In genomic region chr19:35716985-35717664, GRCh38 we compare ENCODE assay signal across 8 cellular contexts. TPM values are rescaled to one million over a fixed set of nuclear protein-coding genes. Genes with fewer than 3 reads are reported as not detected.
DNase-seq lines count a peak whose midpoint lies in the region; ATAC-seq and TF ChIP-seq lines count a peak whose summit lies in the region.

No MANE protein-coding gene starts in this region.

- H3K9me3 ChIP-seq in Panc1 (ENCODE audit: control insufficient read depth, insufficient read depth, low read depth, low read length): no peaks in the 10 kb centered on the region

- in situ Hi-C loops in Panc1 (cut with HindIII; ENCODE audit: low pct_unique_long_range_greater_than_20kb, low sequenced_read_pairs): no loop called here

- peaks cover 16% of the 10 kb centered on the region for H3K4me1 ChIP-seq in Panc1 (ENCODE audit: control insufficient read depth, insufficient read depth, low read length)

- TF ChIP-seq CTCF in Panc1 (IDR thresholded peaks at IDR 0.05): peak; percentile 100

- peaks cover 29 to 50% (median 34%) of the 10 kb centered on the region in 3 donors for H3K4me1 Mint-ChIP-seq in IgD-negative memory B cell
- H3K4me1 Mint-ChIP-seq in activated T-helper 1 cell treated with anti-CD3 and anti-CD28 coated beads, Interleukin-12 subunit alpha, Interleukin-12 subunit beta, Interleukin-2, Interleukin-4 antibody, amounts not matched to agents 30 ng/mL and 10 ng/mL and 1 ng/mL, durations not matched to agents 14 hours and 24 hours and 36 hours (ENCODE audit: low read depth): peaks cover 49% of the 10 kb centered on the region
- H3K4me1 Mint-ChIP-seq in naive thymus-derived CD8-positive, alpha-beta T cell: peaks cover 41 to 73% (median 64%) of the 10 kb centered on the region in 4 donors
- peaks cover 56 to 80% of the 10 kb centered on the region in 2 donors for H3K4me1 Mint-ChIP-seq in stimulated activated naive B cell treated with anti-CD40 and anti-IgM and Interleukin-4, amounts not matched to agents 10 μg/mL and 1 μg/mL and 100 μg/mL, for 72 hours

- no peaks in the 10 kb centered on the region for H3K27me3 Mint-ChIP-seq in IgD-negative memory B cell
- no peaks in the 10 kb centered on the region for H3K27me3 Mint-ChIP-seq in activated T-helper 1 cell treated with anti-CD3 and anti-CD28 coated beads, Interleukin-12 subunit alpha, Interleukin-12 subunit beta, Interleukin-2, Interleukin-4 antibody, amounts not matched to agents 30 ng/mL and 10 ng/mL and 1 ng/mL, durations not matched to agents 14 hours and 24 hours and 36 hours (ENCODE audit: insufficient read depth)
- H3K27me3 Mint-ChIP-seq in naive thymus-derived CD8-positive, alpha-beta T cell: no peaks in the 10 kb centered on the region
- no peaks in the 10 kb centered on the region for H3K27me3 Mint-ChIP-seq in stimulated activated naive B cell treated with anti-CD40 and anti-IgM and Interleukin-4, amounts not matched to agents 10 μg/mL and 1 μg/mL and 100 μg/mL, for 72 hours

- ATAC-seq in GM21528 (IDR thresholded peaks at IDR 0.05; ENCODE audit: low FRiP score, unreplicated experiment) (peak; percentile 60), Panc1 (peak; percentile 92)
- peak; percentile 83 to 85 for ATAC-seq in naive thymus-derived CD8-positive, alpha-beta T cell
- ATAC-seq in stimulated activated naive B cell treated with anti-CD40 and anti-IgM and Interleukin-4, amounts not matched to agents 10 μg/mL and 1 μg/mL and 100 μg/mL, for 72 hours (replicated peaks): peak; percentile 76 to 82

- POLR2A ChIA-PET in Panc1 (lab: Charles Lee): no interaction called here
- POLR2A ChIA-PET in naive thymus-derived CD8-positive, alpha-beta T cell (lab: Charles Lee): interaction anchor here (0.8 to 3.0 kb wide), 5 partner anchors 15 to 31 kb away, joined by 3 to 29 read pairs (median 4); partner anchors contain the start of genes IGFLR1 and LIN37

- no peaks in the 10 kb centered on the region for H3K9me3 Mint-ChIP-seq in IgD-negative memory B cell
- no peaks in the 10 kb centered on the region for H3K9me3 Mint-ChIP-seq in activated T-helper 1 cell treated with anti-CD3 and anti-CD28 coated beads, Interleukin-12 subunit alpha, Interleukin-12 subunit beta, Interleukin-2, Interleukin-4 antibody, amounts not matched to agents 30 ng/mL and 10 ng/mL and 1 ng/mL, durations not matched to agents 14 hours and 24 hours and 36 hours
- no peaks in the 10 kb centered on the region for H3K9me3 Mint-ChIP-seq in naive thymus-derived CD8-positive, alpha-beta T cell
- H3K9me3 Mint-ChIP-seq in stimulated activated naive B cell treated with anti-CD40 and anti-IgM and Interleukin-4, amounts not matched to agents 10 μg/mL and 1 μg/mL and 100 μg/mL, for 72 hours: no peaks in the 10 kb centered on the region

- intact Hi-C loops in Panc1 (cut with micrococcal nuclease; ENCODE audit: unreplicated experiment): loop anchor here (2.0 to 10.0 kb wide), 2 partner anchors 22 to 162 kb away; no protein-coding TSS in a partner anchor
- intact Hi-C loops in activated T-helper 1 cell treated with anti-CD3 and anti-CD28 coated beads, Interleukin-12 subunit alpha, Interleukin-12 subunit beta, Interleukin-2, Interleukin-4 antibody, amounts not matched to agents 30 ng/mL and 10 ng/mL and 1 ng/mL, durations not matched to agents 14 hours and 24 hours and 36 hours (cut with micrococcal nuclease): loop anchor here (1.0 to 5.0 kb wide), 15 partner anchors 15 to 398 kb away; partner anchors contain the start of genes ALKBH6, ARHGAP33, COX6B1 and NFKBID

- H3K27me3 ChIP-seq in Panc1 (ENCODE audit: control insufficient read depth, insufficient read depth, low read length): no peaks in the 10 kb centered on the region

- H3K4me3 Mint-ChIP-seq in IgD-negative memory B cell: peak overlapping the region; percentile 79 to 99 (median 95)
- H3K4me3 Mint-ChIP-seq in activated T-helper 1 cell treated with anti-CD3 and anti-CD28 coated beads, Interleukin-12 subunit alpha, Interleukin-12 subunit beta, Interleukin-2, Interleukin-4 antibody, amounts not matched to agents 30 ng/mL and 10 ng/mL and 1 ng/mL, durations not matched to agents 14 hours and 24 hours and 36 hours: peak overlapping the region; percentile 99
- peak overlapping the region; percentile 89 to 99 (median 94) for H3K4me3 Mint-ChIP-seq in naive thymus-derived CD8-positive, alpha-beta T cell
- H3K4me3 Mint-ChIP-seq in stimulated activated naive B cell treated with anti-CD40 and anti-IgM and Interleukin-4, amounts not matched to agents 10 μg/mL and 1 μg/mL and 100 μg/mL, for 72 hours: peak overlapping the region; percentile 88 to 97

- peak overlapping the region; percentile 89 for H3K27ac ChIP-seq in Panc1 (ENCODE audit: low read length)

- DNase-seq in DMS 273 (lab: John Stamatoyannopoulos, UW; ENCODE audit: unreplicated experiment): peak; percentile 99
- peak; percentile 77 for DNase-seq in Panc1 (ENCODE audit: low read depth, low spot score)
- peak; percentile 97 for DNase-seq in activated T-helper 1 cell treated with anti-CD3 and anti-CD28 coated beads, Interleukin-12 subunit alpha, Interleukin-12 subunit beta, Interleukin-2, Interleukin-4 antibody, amounts not matched to agents 30 ng/mL and 10 ng/mL and 1 ng/mL, durations not matched to agents 14 hours and 24 hours and 36 hours (ENCODE audit: low spot score)
- peak; percentile 81 for DNase-seq in fibroblast of gingiva (ENCODE audit: low read depth)
- peak; percentile 73 to 99 (median 96) for DNase-seq in naive thymus-derived CD8-positive, alpha-beta T cell
- peak; percentile 74 for DNase-seq in stimulated activated naive B cell treated with anti-CD40 and anti-IgM and Interleukin-4, amounts not matched to agents 10 μg/mL and 1 μg/mL and 100 μg/mL, for 72 hours

- peak overlapping the region; percentile 90 to 98 (median 97) for H3K27ac Mint-ChIP-seq in IgD-negative memory B cell
- peak overlapping the region; percentile 98 for H3K27ac Mint-ChIP-seq in activated T-helper 1 cell treated with anti-CD3 and anti-CD28 coated beads, Interleukin-12 subunit alpha, Interleukin-12 subunit beta, Interleukin-2, Interleukin-4 antibody, amounts not matched to agents 30 ng/mL and 10 ng/mL and 1 ng/mL, durations not matched to agents 14 hours and 24 hours and 36 hours
- peak overlapping the region; percentile 89 to 97 (median 94) for H3K27ac Mint-ChIP-seq in naive thymus-derived CD8-positive, alpha-beta T cell
- H3K27ac Mint-ChIP-seq in stimulated activated naive B cell treated with anti-CD40 and anti-IgM and Interleukin-4, amounts not matched to agents 10 μg/mL and 1 μg/mL and 100 μg/mL, for 72 hours: peak overlapping the region; percentile 93

- peaks cover 4% of the 10 kb centered on the region; the same call in 1 of the 2 replicates for H3K36me3 ChIP-seq in Panc1 (ENCODE audit: control insufficient read depth, insufficient read depth, low read length)

- CTCF ChIA-PET in Panc1 (lab: Charles Lee): no interaction called here

- peak overlapping the region; percentile 73 to 87 for H3K4me3 ChIP-seq in Panc1 (ENCODE audit: low read depth in 2 of 2, low read length in 2 of 2)

- BruUV-seq in Panc1 (replicated peaks; lab: Mats Ljungman, UMichigan): no TSS peak

- no peaks in the 10 kb centered on the region for H3K36me3 Mint-ChIP-seq in IgD-negative memory B cell
- peaks cover 41% of the 10 kb centered on the region for H3K36me3 Mint-ChIP-seq in activated T-helper 1 cell treated with anti-CD3 and anti-CD28 coated beads, Interleukin-12 subunit alpha, Interleukin-12 subunit beta, Interleukin-2, Interleukin-4 antibody, amounts not matched to agents 30 ng/mL and 10 ng/mL and 1 ng/mL, durations not matched to agents 14 hours and 24 hours and 36 hours (ENCODE audit: low read depth)
- peaks cover 0 to 18% (median 0%) of the 10 kb centered on the region in 3 donors for H3K36me3 Mint-ChIP-seq in naive thymus-derived CD8-positive, alpha-beta T cell
- H3K36me3 Mint-ChIP-seq in stimulated activated naive B cell treated with anti-CD40 and anti-IgM and Interleukin-4, amounts not matched to agents 10 μg/mL and 1 μg/mL and 100 μg/mL, for 72 hours: peaks cover 35 to 57% of the 10 kb centered on the region in 2 donors

RNA-seq across cellular contexts. Expression of gene KMT2B, which starts 0.7 kb away (rescaled TPM):
- 2.7 TPM for polyA plus RNA-seq in IgD-negative memory B cell
- total RNA-seq in Panc1 (2021; ENCODE audit: unreplicated experiment): 68.8 TPM
- 73.8 TPM for polyA plus RNA-seq in Panc1 (2012; ENCODE audit: insufficient read length)
- total RNA-seq in activated T-helper 1 cell treated with anti-CD3 and anti-CD28 coated beads, Interleukin-12 subunit alpha, Interleukin-12 subunit beta, Interleukin-2, Interleukin-4 antibody, amounts not matched to agents 30 ng/mL and 10 ng/mL and 1 ng/mL, durations not matched to agents 14 hours and 24 hours and 36 hours: 61.9 and 65.2 TPM in 2 replicates
- 10 to 100 TPM; 73.9 to 79.2 TPM for total RNA-seq in naive thymus-derived CD8-positive, alpha-beta T cell
- polyA plus RNA-seq in naive thymus-derived CD8-positive, alpha-beta T cell: 1 to 10 TPM in 1 of 3 donors, under 1 TPM in 2; 0.60 to 2.8 (median 0.83) TPM

RNA-seq across cellular contexts. Expression of gene ZBTB32, which starts 12.8 kb away (rescaled TPM):
- 31.6 TPM for polyA plus RNA-seq in IgD-negative memory B cell
- not detected for total RNA-seq in Panc1 (2021; ENCODE audit: unreplicated experiment)
- polyA plus RNA-seq in Panc1 (2012; ENCODE audit: insufficient read length): 0.53 TPM
- total RNA-seq in activated T-helper 1 cell treated with anti-CD3 and anti-CD28 coated beads, Interleukin-12 subunit alpha, Interleukin-12 subunit beta, Interleukin-2, Interleukin-4 antibody, amounts not matched to agents 30 ng/mL and 10 ng/mL and 1 ng/mL, durations not matched to agents 14 hours and 24 hours and 36 hours: 126 TPM in 2 replicates
- under 1 TPM; 0.21 to 0.36 TPM for total RNA-seq in naive thymus-derived CD8-positive, alpha-beta T cell
- under 1 TPM; 0.15 to 0.68 (median 0.43) TPM for polyA plus RNA-seq in naive thymus-derived CD8-positive, alpha-beta T cell

RNA-seq across cellular contexts. Expression of gene IGFLR1, which starts 25.1 kb away (rescaled TPM):
- polyA plus RNA-seq in IgD-negative memory B cell: 140 TPM
- 12.5 TPM for total RNA-seq in Panc1 (2021; ENCODE audit: unreplicated experiment)
- 7.4 TPM for polyA plus RNA-seq in Panc1 (2012; ENCODE audit: insufficient read length)
- total RNA-seq in activated T-helper 1 cell treated with anti-CD3 and anti-CD28 coated beads, Interleukin-12 subunit alpha, Interleukin-12 subunit beta, Interleukin-2, Interleukin-4 antibody, amounts not matched to agents 30 ng/mL and 10 ng/mL and 1 ng/mL, durations not matched to agents 14 hours and 24 hours and 36 hours: 105 and 106 TPM in 2 replicates
- total RNA-seq in naive thymus-derived CD8-positive, alpha-beta T cell: 10 to 100 TPM; 79.8 to 82.5 TPM
- 10 to 100 TPM; 70.2 to 92.7 (median 92.6) TPM for polyA plus RNA-seq in naive thymus-derived CD8-positive, alpha-beta T cell

RNA-seq across cellular contexts. Expression of gene U2AF1L4, which starts 28.1 kb away (rescaled TPM):
- polyA plus RNA-seq in IgD-negative memory B cell: 74.8 TPM
- total RNA-seq in Panc1 (2021; ENCODE audit: unreplicated experiment): 29.8 TPM
- polyA plus RNA-seq in Panc1 (2012; ENCODE audit: insufficient read length): 36.5 TPM
- total RNA-seq in activated T-helper 1 cell treated with anti-CD3 and anti-CD28 coated beads, Interleukin-12 subunit alpha, Interleukin-12 subunit beta, Interleukin-2, Interleukin-4 antibody, amounts not matched to agents 30 ng/mL and 10 ng/mL and 1 ng/mL, durations not matched to agents 14 hours and 24 hours and 36 hours: 28.1 and 29.7 TPM in 2 replicates
- total RNA-seq in naive thymus-derived CD8-positive, alpha-beta T cell: 10 to 100 TPM; 52.7 to 53.1 TPM
- polyA plus RNA-seq in naive thymus-derived CD8-positive, alpha-beta T cell: 10 to 100 TPM; 43.1 to 93.1 (median 76.6) TPM

RNA-seq across cellular contexts. Expression of gene PSENEN, which starts 28.3 kb away (rescaled TPM):
- 85.0 TPM for polyA plus RNA-seq in IgD-negative memory B cell
- total RNA-seq in Panc1 (2021; ENCODE audit: unreplicated experiment): 169 TPM
- 94.6 TPM for polyA plus RNA-seq in Panc1 (2012; ENCODE audit: insufficient read length)
- total RNA-seq in activated T-helper 1 cell treated with anti-CD3 and anti-CD28 coated beads, Interleukin-12 subunit alpha, Interleukin-12 subunit beta, Interleukin-2, Interleukin-4 antibody, amounts not matched to agents 30 ng/mL and 10 ng/mL and 1 ng/mL, durations not matched to agents 14 hours and 24 hours and 36 hours: 50.6 and 54.6 TPM in 2 replicates
- 10 to 100 TPM; 23.0 to 26.2 TPM for total RNA-seq in naive thymus-derived CD8-positive, alpha-beta T cell
- polyA plus RNA-seq in naive thymus-derived CD8-positive, alpha-beta T cell: 10 to 100 TPM; 68.7 to 76.5 (median 71.2) TPM

Comparison
In these comparisons a context has a peak if more than half of its experiments do, and no peak if none do; other contexts are left out.
1. Peak in every context shown above with its lines: DNase-seq, ATAC-seq, H3K4me3 ChIP-seq and H3K27ac ChIP-seq.
2. RNA of gene ZBTB32, which starts 12.8 kb away (total RNA-seq): 126 TPM in activated T-helper 1 cell treated with anti-CD3 and anti-CD28 coated beads, Interleukin-12 subunit alpha, Interleukin-12 subunit beta, Interleukin-2, Interleukin-4 antibody, amounts not matched to agents 30 ng/mL and 10 ng/mL and 1 ng/mL, durations not matched to agents 14 hours and 24 hours and 36 hours; 0.21 to 0.36 TPM in naive thymus-derived CD8-positive, alpha-beta T cell and not detected in Panc1 (single experiment); every median in the first group is over 10 times any median in the second.